ENCODE assay signal across 23 cellular contexts in genomic region chr3:126361211-126361610, GRCh38. TPM values are rescaled to one million over a fixed set of nuclear protein-coding genes. Genes with fewer than 3 reads are reported as not detected.
DNase-seq lines count a peak whose midpoint lies in the region; ATAC-seq, FAIRE-seq and TF ChIP-seq lines count a peak whose summit lies in the region.
"Had no signal": no experiment of that assay in that cellular context is flagged by ENCODE, and none has a peak within 500 bp of the region (broad histone marks: within the 10 kb centered on the region; RNA-seq: fewer than 3 reads in every experiment).

No MANE protein-coding gene starts in this region.

- H3K4me3 ChIP-seq in right cardiac atrium (ENCODE audit: low read length) = no peak overlapping the region
- H3K4me3 ChIP-seq in dorsolateral prefrontal cortex = no peak overlapping the region
- no peak overlapping the region for H3K4me3 ChIP-seq in ovary
- H3K4me3 ChIP-seq: A549, BLaER1, GM12878, GM23248, SJCRH30 had no signal

- no peak for ATAC-seq in left cardiac atrium
- ATAC-seq in right cardiac atrium = no peak
- ATAC-seq: A549; CD8-positive, alpha-beta T cell; GM12878; PC-3 had no signal

- no peaks in the 10 kb centered on the region for H3K36me3 ChIP-seq in ovary
- H3K36me3 ChIP-seq: BLaER1, SJCRH30 had no signal

- no peak for FAIRE-seq in frontal cortex (lab: Jason Lieb, UNC)
- FAIRE-seq: A549, GM12878 had no signal

- no peak for TF ChIP-seq POLR2A in ovary (IDR thresholded peaks at IDR 0.05)

- peaks cover 10 to 14% of the 10 kb centered on the region in 2 donors for H3K4me1 Mint-ChIP-seq in immature natural killer cell

- DNase-seq in left cardiac atrium (peak; percentile 3), right cardiac atrium (no peak), dorsolateral prefrontal cortex (peak in 6 of 10 donors; percentile 1 to 37 (median 24)), ovary (peak in 4 of 5 donors; percentile 2 to 34 (median 14)), NCI-H2107 (lab: John Stamatoyannopoulos, UW) (no peak), immature natural killer cell (no peak), frontal cortex (ENCODE audit: low spot score in 2 of 2) (no peak)
- DNase-seq: Calu3; CD8-positive, alpha-beta T cell; GF-D8; GM23248; HCEC 1CT; NCI-H1417 treated with DMSO at 0.1 percent for 48 hours; NCI-H187 treated with DMSO at 0.1 percent for 48 hours; NCI-H345; NCI-H524 treated with DMSO at 0.1 percent for 48 hours; PC-3; RPMI8226; SJCRH30 had no signal

- no peaks in the 10 kb centered on the region for H3K27me3 ChIP-seq in right cardiac atrium (ENCODE audit: control insufficient read depth, insufficient read depth)
- H3K27me3 ChIP-seq in dorsolateral prefrontal cortex = no peaks in the 10 kb centered on the region
- H3K27me3 ChIP-seq in ovary = no peaks in the 10 kb centered on the region
- H3K27me3 ChIP-seq: SJCRH30 had no signal

- 77% methylated on average over 9 of the region's 9 CpGs for WGBS in right cardiac atrium
- 80 to 86% (median 83%) methylated on average over 9 of the region's 9 CpGs for WGBS in ovary, 3 donors

- intact Hi-C loops in left cardiac atrium (cut with DNase I) (no loop called here), right cardiac atrium (cut with DNase I) (no loop called here), dorsolateral prefrontal cortex (cut with DNase I) (no loop called here), ovary (cut with DNase I) (no loop called here)

- H3K27ac Mint-ChIP-seq in immature natural killer cell = no peak overlapping the region
- H3K27ac Mint-ChIP-seq: CD8-positive, alpha-beta T cell had no signal

- peaks cover 11 to 16% (median 13%) of the 10 kb centered on the region in 3 donors for H3K27me3 Mint-ChIP-seq in immature natural killer cell (ENCODE audit: low read depth in 3 of 3)

- H3K9me3 Mint-ChIP-seq in immature natural killer cell = peaks cover 0 to 3% (median 0%) of the 10 kb centered on the region in 6 donors
- H3K9me3 Mint-ChIP-seq: CD8-positive, alpha-beta T cell had no signal

- H3K27ac ChIP-seq in right cardiac atrium (ENCODE audit: low read length) (no peak overlapping the region), dorsolateral prefrontal cortex (no peak overlapping the region), ovary (no peak overlapping the region)
- H3K27ac ChIP-seq: A549, BLaER1, GM23248, KMS-11, SJCRH30 had no signal

- no peaks in the 10 kb centered on the region for H3K36me3 Mint-ChIP-seq in immature natural killer cell

- H3K9me3 ChIP-seq in right cardiac atrium (ENCODE audit: control insufficient read depth, low read length) (no peaks in the 10 kb centered on the region), ovary (no peaks in the 10 kb centered on the region)
- H3K9me3 ChIP-seq: A549, BLaER1, SJCRH30 had no signal

- TF ChIP-seq EP300 in ovary (IDR thresholded peaks at IDR 0.05) = no peak

- no peak overlapping the region for H3K4me3 Mint-ChIP-seq in immature natural killer cell
- H3K4me3 Mint-ChIP-seq: CD8-positive, alpha-beta T cell had no signal

- TF ChIP-seq CTCF in dorsolateral prefrontal cortex (IDR thresholded peaks at IDR 0.05 in 54 of 56, conservative IDR thresholded peaks at IDR 0.05 in 2 of 56; ENCODE audit: low read depth in 1 of 56, partially characterized antibody in 56 of 56) = no peak
- TF ChIP-seq CTCF in ovary (IDR thresholded peaks at IDR 0.05) = no peak

- peaks cover 2% of the 10 kb centered on the region for H3K4me1 ChIP-seq in right cardiac atrium (ENCODE audit: control insufficient read depth, insufficient read depth, low read length)
- peaks cover 2% of the 10 kb centered on the region for H3K4me1 ChIP-seq in ovary (ENCODE audit: insufficient read depth)
- H3K4me1 ChIP-seq: A549, SJCRH30 had no signal

RNA-seq across cellular contexts. Expression of gene KLF15, which starts 4.0 kb away (rescaled TPM):
- 10 to 100 TPM; 23.8 to 32.4 TPM for total RNA-seq in left cardiac atrium
- total RNA-seq in right cardiac atrium = 10 to 100 TPM; 24.0 to 38.4 (median 31.1) TPM
- 36.2 TPM for polyA plus RNA-seq in right cardiac atrium
- 100 to 1,000 TPM in 5 of 120 experiments, 10 to 100 TPM in 115; 11.7 to 112 (median 39.5) TPM for total RNA-seq in dorsolateral prefrontal cortex
- 10 to 100 TPM; 23.2 to 83.3 (median 40.0) TPM for total RNA-seq in ovary
- 10 to 100 TPM; 13.4 to 61.4 TPM for polyA plus RNA-seq in ovary
- polyA plus RNA-seq in immature natural killer cell = not detected
- 2.0 TPM for total RNA-seq in frontal cortex
- total RNA-seq: PC-3 had no signal
- polyA plus RNA-seq: A549, GM12878 had no signal

RNA-seq across cellular contexts. Expression of gene CFAP100, which starts 33.5 kb away (rescaled TPM):
- total RNA-seq in left cardiac atrium = not detected
- not detected for total RNA-seq in right cardiac atrium
- polyA plus RNA-seq in right cardiac atrium = not detected
- 1 to 10 TPM in 102 of 120 experiments, under 1 TPM in 11, not detected in 7; 0.29 to 7.9 (median 2.4) TPM for total RNA-seq in dorsolateral prefrontal cortex
- total RNA-seq in ovary = 10 to 100 TPM in 1 of 7 donors, 1 to 10 TPM in 4, not detected in 2; 1.5 to 21.3 (median 1.7) TPM
- polyA plus RNA-seq in ovary = under 1 TPM in 1 of 2 donors, not detected in 1; 0.06 TPM
- polyA plus RNA-seq in immature natural killer cell = not detected
- 3.7 TPM for total RNA-seq in frontal cortex
- total RNA-seq: Calu3; CD8-positive, alpha-beta T cell; GM12878; GM23248; PC-3; SJCRH30 had no signal
- polyA plus RNA-seq: A549, GM23248 had no signal

Comparison
In these comparisons a context has a peak if more than half of its experiments do, and no peak if none do; other contexts are left out.
1. DNase-seq: peak in left cardiac atrium (single experiment), dorsolateral prefrontal cortex (6 of 10) and ovary (4 of 5); none in right cardiac atrium (0 of 3), NCI-H2107 (single experiment), immature natural killer cell (0 of 3) and frontal cortex (0 of 2).